ENCODE assay signal across 31 cellular contexts in genomic region chr6:39320370-39320984, GRCh38. TPM values are rescaled to one million over a fixed set of nuclear protein-coding genes. Genes with fewer than 3 reads are reported as not detected.
"Had no signal": no experiment of that assay in that cellular context is flagged by ENCODE, and none has a peak within 500 bp of the region (broad histone marks: within the 10 kb centered on the region; RNA-seq: fewer than 3 reads in every experiment).

No MANE protein-coding gene starts in this region.

- H3K4me1 Mint-ChIP-seq: activated CD8-positive, alpha-beta memory T cell treated with anti-CD3 and anti-CD28 coated beads, Interleukin-2, amount 10 ng/mL, durations not matched to agents 7 days and 5 days; activated naive CD4-positive, alpha-beta T cell treated with anti-CD3 and anti-CD28 coated beads, Interleukin-2, amount 50 U/mL, for 24 hours; activated naive CD8-positive, alpha-beta T cell treated with anti-CD3 and anti-CD28 coated beads, Interleukin-2, amount 50 U/mL, for 24 hours; endodermal cell had no signal

- DNase-seq: activated B cell treated with CpG ODN at 0.5 μM for 24 hours; activated CD4-positive, alpha-beta T cell treated with anti-CD3 and anti-CD28 coated beads, Interleukin-2, amount 50 U/mL, for 1 hour; activated CD8-positive, alpha-beta memory T cell treated with anti-CD3 and anti-CD28 coated beads, Interleukin-2, amount 10 ng/mL, durations not matched to agents 7 days and 5 days; activated CD8-positive, alpha-beta T cell treated with anti-CD3 and anti-CD28 coated beads, Interleukin-2, amount 10 ng/mL, durations not matched to agents 7 days and 5 days; activated naive CD8-positive, alpha-beta T cell treated with anti-CD3 and anti-CD28 coated beads, Interleukin-2, amount 50 U/mL, for 24 hours; activated T-cell treated with anti-CD3 and anti-CD28 coated beads, Interleukin-2, amount 50 U/mL, for 48 hours; amygdala; cerebellar nuclear complex; cortex of kidney; endodermal cell; foreskin keratinocyte; heart left ventricle; mucosa of descending colon; stimulated activated CD4-positive, alpha-beta T cell treated with anti-CD3 and anti-CD28 coated beads, Interleukin-1b, Interleukin-23, amount 100 ng/mL, for 48 hours; stimulated activated naive CD4-positive, alpha-beta T cell; T-helper 17 cell; T1000; trophoblast cell had no signal

- H3K4me1 ChIP-seq: foreskin keratinocyte had no signal

- H3K36me3 ChIP-seq: heart left ventricle had no signal

- ATAC-seq: activated CD8-positive, alpha-beta memory T cell treated with anti-CD3 and anti-CD28 coated beads, Interleukin-2, amount 10 ng/mL, durations not matched to agents 7 days and 5 days; activated CD8-positive, alpha-beta T cell treated with anti-CD3 and anti-CD28 coated beads, Interleukin-2, amount 10 ng/mL, durations not matched to agents 7 days and 5 days; activated naive CD8-positive, alpha-beta T cell treated with anti-CD3 and anti-CD28 coated beads, Interleukin-2, amount 50 U/mL, for 24 hours; esophagus mucosa; foreskin keratinocyte; mucosa of descending colon; natural killer cell treated with Interleukin-12 subunit alpha and Interleukin-12 subunit beta and Interleukin-15 and Interleukin-18, amount 100 ng/mL, for 72 hours; SK-N-SH treated with all-trans-retinoic acid at 6 μM for 48 hours; T-helper 17 cell had no signal

- H3K27ac ChIP-seq: foreskin keratinocyte had no signal

- H3K27ac Mint-ChIP-seq: activated B cell treated with CpG ODN at 0.5 μM for 24 hours; activated CD8-positive, alpha-beta memory T cell treated with anti-CD3 and anti-CD28 coated beads, Interleukin-2, amount 10 ng/mL, durations not matched to agents 7 days and 5 days; activated CD8-positive, alpha-beta T cell treated with anti-CD3 and anti-CD28 coated beads, Interleukin-2, amount 10 ng/mL, durations not matched to agents 7 days and 5 days; activated naive CD4-positive, alpha-beta T cell treated with anti-CD3 and anti-CD28 coated beads, Interleukin-2, amount 50 U/mL, for 24 hours; activated naive CD8-positive, alpha-beta T cell treated with anti-CD3 and anti-CD28 coated beads, Interleukin-2, amount 50 U/mL, for 24 hours; activated T-helper 2 cell treated with anti-CD3 and anti-CD28 coated beads, Interferon-gamma antibody, Interleukin-2, Interleukin-4, amounts not matched to agents 10 μg/mL and 5 μg/mL and 100 μg/mL, durations not matched to agents 14 hours and 24 hours and 36 hours; endodermal cell; natural killer cell treated with Interleukin-12 subunit alpha and Interleukin-12 subunit beta and Interleukin-15 and Interleukin-18, amount 100 ng/mL, for 72 hours; T-helper 17 cell had no signal

- H3K9me3 ChIP-seq: heart left ventricle, mucosa of descending colon had no signal

- H3K9me3 Mint-ChIP-seq: activated B cell treated with CpG ODN at 0.5 μM for 24 hours; activated naive CD4-positive, alpha-beta T cell treated with anti-CD3 and anti-CD28 coated beads, Interleukin-2, amount 50 U/mL, for 24 hours; activated naive CD8-positive, alpha-beta T cell treated with anti-CD3 and anti-CD28 coated beads, Interleukin-2, amount 50 U/mL, for 24 hours; activated T-helper 2 cell treated with anti-CD3 and anti-CD28 coated beads, Interferon-gamma antibody, Interleukin-2, Interleukin-4, amounts not matched to agents 10 μg/mL and 5 μg/mL and 100 μg/mL, durations not matched to agents 14 hours and 24 hours and 36 hours; endodermal cell; natural killer cell treated with Interleukin-12 subunit alpha and Interleukin-12 subunit beta and Interleukin-15 and Interleukin-18, amount 100 ng/mL, for 72 hours had no signal

- H3K4me3 Mint-ChIP-seq: activated B cell treated with CpG ODN at 0.5 μM for 24 hours; activated CD8-positive, alpha-beta memory T cell treated with anti-CD3 and anti-CD28 coated beads, Interleukin-2, amount 10 ng/mL, durations not matched to agents 7 days and 5 days; activated CD8-positive, alpha-beta T cell treated with anti-CD3 and anti-CD28 coated beads, Interleukin-2, amount 10 ng/mL, durations not matched to agents 7 days and 5 days; activated naive CD4-positive, alpha-beta T cell treated with anti-CD3 and anti-CD28 coated beads, Interleukin-2, amount 50 U/mL, for 24 hours; activated naive CD8-positive, alpha-beta T cell treated with anti-CD3 and anti-CD28 coated beads, Interleukin-2, amount 50 U/mL, for 24 hours; endodermal cell; natural killer cell treated with Interleukin-12 subunit alpha and Interleukin-12 subunit beta and Interleukin-15 and Interleukin-18, amount 100 ng/mL, for 72 hours; T-helper 17 cell had no signal

- H3K36me3 Mint-ChIP-seq: activated CD8-positive, alpha-beta memory T cell treated with anti-CD3 and anti-CD28 coated beads, Interleukin-2, amount 10 ng/mL, durations not matched to agents 7 days and 5 days; activated naive CD4-positive, alpha-beta T cell treated with anti-CD3 and anti-CD28 coated beads, Interleukin-2, amount 50 U/mL, for 24 hours; natural killer cell treated with Interleukin-12 subunit alpha and Interleukin-12 subunit beta and Interleukin-15 and Interleukin-18, amount 100 ng/mL, for 72 hours had no signal

- H3K4me3 ChIP-seq: heart left ventricle, mucosa of descending colon, smooth muscle cell had no signal

RNA-seq across cellular contexts. Expression of gene KCNK16, which starts 2.0 kb away (rescaled TPM):
- total RNA-seq: activated B cell treated with CpG ODN at 0.5 μM for 24 hours; activated CD8-positive, alpha-beta memory T cell treated with anti-CD3 and anti-CD28 coated beads, Interleukin-2, amount 10 ng/mL, durations not matched to agents 7 days and 5 days; activated CD8-positive, alpha-beta T cell treated with anti-CD3 and anti-CD28 coated beads, Interleukin-2, amount 10 ng/mL, durations not matched to agents 7 days and 5 days; activated T-helper 2 cell treated with anti-CD3 and anti-CD28 coated beads, Interferon-gamma antibody, Interleukin-2, Interleukin-4, amounts not matched to agents 10 μg/mL and 5 μg/mL and 100 μg/mL, durations not matched to agents 14 hours and 24 hours and 36 hours; endodermal cell; esophagus mucosa; foreskin keratinocyte; heart left ventricle; kidney epithelial cell; left lobe of liver; lung microvascular endothelial cell; mesenteric fat pad; mucosa of descending colon; myocyte; natural killer cell treated with Interleukin-12 subunit alpha and Interleukin-12 subunit beta and Interleukin-15 and Interleukin-18, amount 100 ng/mL, for 72 hours; omental fat pad; smooth muscle cell; T-helper 17 cell; temporal lobe had no signal

RNA-seq across cellular contexts. Expression of gene KCNK17, which starts 6.3 kb away (rescaled TPM):
- total RNA-seq: activated B cell treated with CpG ODN at 0.5 μM for 24 hours; activated CD8-positive, alpha-beta memory T cell treated with anti-CD3 and anti-CD28 coated beads, Interleukin-2, amount 10 ng/mL, durations not matched to agents 7 days and 5 days; activated CD8-positive, alpha-beta T cell treated with anti-CD3 and anti-CD28 coated beads, Interleukin-2, amount 10 ng/mL, durations not matched to agents 7 days and 5 days; activated T-helper 2 cell treated with anti-CD3 and anti-CD28 coated beads, Interferon-gamma antibody, Interleukin-2, Interleukin-4, amounts not matched to agents 10 μg/mL and 5 μg/mL and 100 μg/mL, durations not matched to agents 14 hours and 24 hours and 36 hours; foreskin keratinocyte; kidney epithelial cell; lung microvascular endothelial cell; myocyte; natural killer cell treated with Interleukin-12 subunit alpha and Interleukin-12 subunit beta and Interleukin-15 and Interleukin-18, amount 100 ng/mL, for 72 hours; smooth muscle cell; temporal lobe had no signal
